8 cellular contexts compared by ENCODE assay signal in genomic region chr17:18258356-18259038, GRCh38. TPM values are rescaled to one million over a fixed set of nuclear protein-coding genes. Genes with fewer than 3 reads are reported as not detected.
DNase-seq lines count a peak whose midpoint lies in the region; ATAC-seq and TF ChIP-seq lines count a peak whose summit lies in the region.

FLII (minus strand) TSS chr17:18258738; CDS start chr17:18258690, 48 bp downstream.

- H3K27ac ChIP-seq in PC-3 (ENCODE audit: low read length) (peak within 1 kb of the TSS; percentile 86), fibroblast of lung (ENCODE audit: insufficient read depth, low read length) (peak within 1 kb of the TSS; percentile 96)

- DNase-seq in Calu3 (peak; percentile 50), HAP-1 (ENCODE audit: low spot score in 2 of 2) (peak in 1 of 2 experiments; percentile 59), PC-3 (peak; percentile 56), fibroblast of lung (ENCODE audit: low read depth in 2 of 2) (peak; percentile 43 to 53), myocyte (ENCODE audit: low read depth) (peak; percentile 66)

- H3K36me3 Mint-ChIP-seq in Calu3 (ENCODE audit: insufficient read depth, unreplicated experiment): peaks cover 70% of the 10 kb centered on the region
- peaks cover 49% of the 10 kb centered on the region for H3K36me3 Mint-ChIP-seq in activated T-helper 17 cell treated with anti-CD3 and anti-CD28 coated beads, Interleukin-2, amount 50 U/mL, for 72 hours (ENCODE audit: low read depth)
- peaks cover 14% of the 10 kb centered on the region for H3K36me3 Mint-ChIP-seq in stimulated activated naive CD8-positive, alpha-beta T cell treated with anti-CD3 and anti-CD28 coated beads, Interleukin-15, Interleukin-2, amounts not matched to agents 100 ng/mL and 50 ng/mL, for 24 hours (ENCODE audit: low read depth)

- H3K9ac ChIP-seq in PC-3 (ENCODE audit: low read length) (peak within 1 kb of the TSS; percentile 97), fibroblast of lung (ENCODE audit: insufficient read depth, low read length) (peak within 1 kb of the TSS; percentile 96)

- H3K4me3 ChIP-seq in HAP-1 (peak within 1 kb of the TSS; percentile 91), PC-3 (ENCODE audit: low read length) (peak within 1 kb of the TSS; percentile 88), fibroblast of lung (replicated peaks in 1 of 4; ENCODE audit: control extremely low read depth in 1 of 4, insufficient read depth in 1 of 4, low read depth in 3 of 4, low read length in 4 of 4) (peak within 1 kb of the TSS; percentile 51 to 91 (median 67))

- H3K4me2 ChIP-seq in PC-3 (ENCODE audit: low read length) (peak within 1 kb of the TSS; percentile 99), fibroblast of lung (ENCODE audit: extremely low read depth, insufficient read depth, low read length) (peak within 1 kb of the TSS; percentile 95)

- CTCF ChIA-PET in Calu3 (lab: Charles Lee): no interaction called here
- CTCF ChIA-PET in PC-3 (lab: Charles Lee): no interaction called here

- TF ChIP-seq CTCF in Calu3 (IDR thresholded peaks at IDR 0.05; ENCODE audit: unreplicated experiment) (no peak), PC-3 (conservative IDR thresholded peaks at IDR 0.05; ENCODE audit: low read depth, low read length) (no peak), fibroblast of lung (conservative IDR thresholded peaks at IDR 0.05 in 1 of 2, IDR thresholded peaks at IDR 0.05 in 1 of 2; ENCODE audit: low read depth in 1 of 2, low read length in 2 of 2) (no peak)

- peak within 1 kb of the TSS; percentile 87 for H3K27ac Mint-ChIP-seq in Calu3 (ENCODE audit: unreplicated experiment)
- peak within 1 kb of the TSS; percentile 90 for H3K27ac Mint-ChIP-seq in activated T-helper 17 cell treated with anti-CD3 and anti-CD28 coated beads, Interleukin-2, amount 50 U/mL, for 72 hours
- peak within 1 kb of the TSS; percentile 86 for H3K27ac Mint-ChIP-seq in stimulated activated naive CD8-positive, alpha-beta T cell treated with anti-CD3 and anti-CD28 coated beads, Interleukin-15, Interleukin-2, amounts not matched to agents 100 ng/mL and 50 ng/mL, for 24 hours

- H3K4me1 ChIP-seq in HAP-1 (peaks cover 25% of the 10 kb centered on the region), PC-3 (ENCODE audit: insufficient read depth, low read length) (peaks cover 35% of the 10 kb centered on the region), fibroblast of lung (ENCODE audit: control insufficient read depth, extremely low read depth, insufficient read depth, low read length) (peaks cover 24% of the 10 kb centered on the region)

- no peaks in the 10 kb centered on the region for H3K9me3 Mint-ChIP-seq in Calu3 (ENCODE audit: low read depth, unreplicated experiment)
- H3K9me3 Mint-ChIP-seq in activated T-helper 17 cell treated with anti-CD3 and anti-CD28 coated beads, Interleukin-2, amount 50 U/mL, for 72 hours: no peaks in the 10 kb centered on the region
- H3K9me3 Mint-ChIP-seq in stimulated activated naive CD8-positive, alpha-beta T cell treated with anti-CD3 and anti-CD28 coated beads, Interleukin-15, Interleukin-2, amounts not matched to agents 100 ng/mL and 50 ng/mL, for 24 hours: no peaks in the 10 kb centered on the region

- H3K9me3 ChIP-seq in HAP-1: no peaks in the 10 kb centered on the region
- H3K9me3 ChIP-seq in PC-3 (ENCODE audit: low read length): no peaks in the 10 kb centered on the region
- no peaks in the 10 kb centered on the region for H3K9me3 ChIP-seq in fibroblast of lung (ENCODE audit: control insufficient read depth, insufficient read depth, low read depth, low read length)

- peaks cover 60% of the 10 kb centered on the region for H3K79me2 ChIP-seq in PC-3 (ENCODE audit: low read length)
- peaks cover 34% of the 10 kb centered on the region for H3K79me2 ChIP-seq in fibroblast of lung (ENCODE audit: control insufficient read depth, insufficient read depth, low read length)

- H4K20me1 ChIP-seq in PC-3 (ENCODE audit: low read length) (peaks cover 4% of the 10 kb centered on the region; the same call in 1 of the 2 replicates), fibroblast of lung (ENCODE audit: control insufficient read depth, extremely low read depth, insufficient read depth, low read length) (no peaks in the 10 kb centered on the region)

- peak; percentile 32 for ATAC-seq in PC-3
- ATAC-seq in activated T-helper 17 cell treated with anti-CD3 and anti-CD28 coated beads, Interleukin-2, amount 50 U/mL, for 72 hours (replicated peaks): peak; percentile 42
- no peak for ATAC-seq in GM19395 (IDR thresholded peaks at IDR 0.05; ENCODE audit: unreplicated experiment)

- POLR2A ChIA-PET in PC-3 (lab: Charles Lee; ENCODE audit: unreplicated experiment): no interaction called here

- intact Hi-C loops in Calu3 (cut with micrococcal nuclease; ENCODE audit: unreplicated experiment): no loop called here
- intact Hi-C loops in PC-3 (cut with micrococcal nuclease): no loop called here

- H3K9me2 ChIP-seq in PC-3 (replicated peaks; ENCODE audit: low read length): no peaks in the 10 kb centered on the region

- H2AFZ ChIP-seq in PC-3 (ENCODE audit: low read length): peak within 1 kb of the TSS; percentile 79
- peak within 1 kb of the TSS; percentile 79 for H2AFZ ChIP-seq in fibroblast of lung (ENCODE audit: low read length)

- no peaks in the 10 kb centered on the region for H3F3A ChIP-seq in PC-3 (ENCODE audit: low read length, unreplicated experiment)

- no TSS peak for BruUV-seq in Calu3 (replicated peaks; lab: Mats Ljungman, UMichigan)
- BruUV-seq in PC-3 (replicated peaks; lab: Mats Ljungman, UMichigan): no TSS peak

- H3K4me1 Mint-ChIP-seq in Calu3 (ENCODE audit: low read depth, unreplicated experiment): no peaks in the 10 kb centered on the region
- peaks cover 8% of the 10 kb centered on the region for H3K4me1 Mint-ChIP-seq in activated T-helper 17 cell treated with anti-CD3 and anti-CD28 coated beads, Interleukin-2, amount 50 U/mL, for 72 hours
- peaks cover 42% of the 10 kb centered on the region for H3K4me1 Mint-ChIP-seq in stimulated activated naive CD8-positive, alpha-beta T cell treated with anti-CD3 and anti-CD28 coated beads, Interleukin-15, Interleukin-2, amounts not matched to agents 100 ng/mL and 50 ng/mL, for 24 hours (ENCODE audit: low read depth)

- H3K27me3 ChIP-seq in HAP-1 (ENCODE audit: low read depth) (no peaks in the 10 kb centered on the region), PC-3 (ENCODE audit: low read length) (no peaks in the 10 kb centered on the region), fibroblast of lung (ENCODE audit: control insufficient read depth, insufficient read depth, low read length) (no peaks in the 10 kb centered on the region)

- H3K27me3 Mint-ChIP-seq in Calu3 (ENCODE audit: unreplicated experiment): no peaks in the 10 kb centered on the region
- no peaks in the 10 kb centered on the region for H3K27me3 Mint-ChIP-seq in activated T-helper 17 cell treated with anti-CD3 and anti-CD28 coated beads, Interleukin-2, amount 50 U/mL, for 72 hours
- no peaks in the 10 kb centered on the region for H3K27me3 Mint-ChIP-seq in stimulated activated naive CD8-positive, alpha-beta T cell treated with anti-CD3 and anti-CD28 coated beads, Interleukin-15, Interleukin-2, amounts not matched to agents 100 ng/mL and 50 ng/mL, for 24 hours

- peaks cover 23% of the 10 kb centered on the region for H3K36me3 ChIP-seq in HAP-1 (replicated peaks)
- H3K36me3 ChIP-seq in PC-3 (ENCODE audit: low read depth, low read length): peaks cover 33% of the 10 kb centered on the region
- peaks cover 27% of the 10 kb centered on the region for H3K36me3 ChIP-seq in fibroblast of lung (ENCODE audit: control insufficient read depth, insufficient read depth, low read length)

- H3K4me3 Mint-ChIP-seq in Calu3 (ENCODE audit: low read depth, unreplicated experiment): peak within 1 kb of the TSS; percentile 84
- peak within 1 kb of the TSS; percentile 96 for H3K4me3 Mint-ChIP-seq in activated T-helper 17 cell treated with anti-CD3 and anti-CD28 coated beads, Interleukin-2, amount 50 U/mL, for 72 hours
- H3K4me3 Mint-ChIP-seq in stimulated activated naive CD8-positive, alpha-beta T cell treated with anti-CD3 and anti-CD28 coated beads, Interleukin-15, Interleukin-2, amounts not matched to agents 100 ng/mL and 50 ng/mL, for 24 hours: peak within 1 kb of the TSS; percentile 97

- in situ Hi-C loops in HAP-1 (cut with MboI; ENCODE audit: low sequenced_read_pairs): no loop called here

RNA-seq across cellular contexts. Expression of gene FLII, which starts in this region (rescaled TPM):
- total RNA-seq in Calu3 (2022): 281 and 298 TPM in 2 replicates
- 537 and 742 TPM in 2 replicates for total RNA-seq in PC-3 (2014; rRNA removed)
- total RNA-seq in activated T-helper 17 cell treated with anti-CD3 and anti-CD28 coated beads, Interleukin-2, amount 50 U/mL, for 72 hours: 100 to 1,000 TPM; 247 to 307 TPM
- total RNA-seq in fibroblast of lung: 284 and 395 TPM in 2 replicates
- polyA plus RNA-seq in fibroblast of lung: 199 and 313 TPM in 2 replicates
- polyA plus RNA-seq in fibroblast of lung (2012): 223 and 352 TPM in 2 replicates
- 521 and 754 TPM in 2 replicates for polyA minus RNA-seq in fibroblast of lung (ENCODE audit: low replicate concordance)
- total RNA-seq in myocyte: 497 and 558 TPM in 2 replicates
- polyA plus RNA-seq in myocyte (2012): 342 TPM
